In genomic region chr1:156746716-156747631, GRCh38 we compare ENCODE assay signal across 8 cellular contexts. TPM values are rescaled to one million over a fixed set of nuclear protein-coding genes. Genes with fewer than 3 reads are reported as not detected.
DNase-seq lines count a peak whose midpoint lies in the region; ATAC-seq, FAIRE-seq and TF ChIP-seq lines count a peak whose summit lies in the region.

No MANE protein-coding gene starts in this region.

- H3K4me1 ChIP-seq in K562 (replicated peaks in 1 of 2; ENCODE audit: control insufficient read depth in 2 of 2, insufficient read depth in 2 of 2, low read length in 2 of 2): peaks cover 39 to 50% of the 10 kb centered on the region in 2 experiments

- POLR2A ChIA-PET in K562 (lab: Yijun Ruan, JAX): interaction anchor here (0.6 to 1.7 kb wide), 5 partner anchors 16 to 149 kb away, joined by 3 to 4 read pairs (median 3); partner anchors contain the start of gene PRCC

- no peaks in the 10 kb centered on the region for H3K27me3 ChIP-seq in GM06990 (replicated peaks; ENCODE audit: control insufficient read depth, insufficient read depth, low read length)
- no peaks in the 10 kb centered on the region for H3K27me3 ChIP-seq in K562 (ENCODE audit: control insufficient read depth in 2 of 2, insufficient read depth in 2 of 2, low read length in 2 of 2)

- in situ Hi-C loops in K562 (cut with MboI): loop anchor here (25.0 kb wide), 1 partner anchor 1435 kb away; the partner anchor contains the start of genes FDPS, PKLR and RUSC1

- CTCF ChIA-PET in K562 (lab: Yijun Ruan, JAX; ENCODE audit: low intra/inter-chr PET ratio): no interaction called here

- 0 out of 2 replicates have a peak, but pooled peaks have one; percentile 6 for TF ChIP-seq EP300 in K562 (IDR thresholded peaks at IDR 0.05; ENCODE audit: low read length)

- H3K27ac Mint-ChIP-seq in progenitor cell of endocrine pancreas: peak overlapping the region; percentile 100

- H3K9me1 ChIP-seq in K562 (ENCODE audit: control insufficient read depth, insufficient read depth, low read length): no peaks in the 10 kb centered on the region

- peak overlapping the region; percentile 86 for H3K4me3 Mint-ChIP-seq in progenitor cell of endocrine pancreas (ENCODE audit: low read depth)

- 2% methylated on average over 17 of the region's 30 CpGs for WGBS in K562 (ENCODE audit: insufficient coverage, low coverage, missing lambda C conversion rate)

- H3K27me3 Mint-ChIP-seq in progenitor cell of endocrine pancreas: no peaks in the 10 kb centered on the region

- peaks cover 14% of the 10 kb centered on the region for H3K36me3 ChIP-seq in GM06990 (ENCODE audit: control insufficient read depth, insufficient read depth, low read length)
- H3K36me3 ChIP-seq in K562 (ENCODE audit: control insufficient read depth, insufficient read depth, low read length): peaks cover 72% of the 10 kb centered on the region

- ATAC-seq in SK-N-SH treated with all-trans-retinoic acid at 6 μM for 48 hours (peak; percentile 64), K562 (peak; percentile 56), HG02938 (IDR thresholded peaks at IDR 0.05; ENCODE audit: unreplicated experiment) (no peak)

- H3K4me3 ChIP-seq in GM06990 (replicated peaks; ENCODE audit: low read depth, low read length): peak overlapping the region; percentile 93
- peak overlapping the region; percentile 95 for H3K4me3 ChIP-seq in K562

- DNase-seq in GM06990 (ENCODE audit: extremely low read depth, insufficient read length) (peak; percentile 48), NAMALWA (ENCODE audit: low spot score) (peak; percentile 61), K562 (ENCODE audit: extremely low read depth in 1 of 4, low spot score in 3 of 4) (peak; percentile 85 to 92 (median 88)), hepatic stellate cell (ENCODE audit: low spot score) (peak; percentile 99), progenitor cell of endocrine pancreas (ENCODE audit: low spot score, unreplicated experiment) (peak; percentile 80)
- DNase-seq in activated CD4-positive, CD25-positive, alpha-beta regulatory T cell treated with anti-CD3 and anti-CD28 coated beads, Interleukin-2, amount 50 U/mL, for 72 hours: no peak

- H3K9me3 Mint-ChIP-seq in progenitor cell of endocrine pancreas (ENCODE audit: low read depth): no peaks in the 10 kb centered on the region

- H4K20me1 ChIP-seq in K562 (replicated peaks; ENCODE audit: control insufficient read depth, insufficient read depth, low read length): peaks cover 26% of the 10 kb centered on the region

- H3K79me2 ChIP-seq in K562 (ENCODE audit: control insufficient read depth, insufficient read depth, low read length): peaks cover 81% of the 10 kb centered on the region

- TF ChIP-seq CTCF in GM06990 (IDR thresholded peaks at IDR 0.05; ENCODE audit: insufficient read depth, low read length, poor library complexity, severe bottlenecking) (peak; percentile 23), K562 (IDR thresholded peaks at IDR 0.05 in 2 of 3, conservative IDR thresholded peaks at IDR 0.05 in 1 of 3; ENCODE audit: insufficient read depth in 2 of 3, low read depth in 1 of 3, low read length in 3 of 3) (peak; percentile 33 to 48 (median 37); a peak in 5 of 6 replicates), progenitor cell of endocrine pancreas (IDR thresholded peaks at IDR 0.05; ENCODE audit: unreplicated experiment) (peak; percentile 48)

- H3K9ac ChIP-seq in K562 (ENCODE audit: insufficient read depth in 1 of 2, low read depth in 2 of 2, low read length in 2 of 2): peak overlapping the region; percentile 94 to 96

- peaks cover 9% of the 10 kb centered on the region for H3K36me3 Mint-ChIP-seq in progenitor cell of endocrine pancreas (ENCODE audit: insufficient read depth)

- H3K4me1 Mint-ChIP-seq in progenitor cell of endocrine pancreas (ENCODE audit: low read depth): peaks cover 51% of the 10 kb centered on the region

- no peak for FAIRE-seq in K562 (lab: Jason Lieb, UNC)

- H3K4me2 ChIP-seq in K562 (ENCODE audit: insufficient read depth, low read length): peak overlapping the region; percentile 97

- no peak for TF ChIP-seq RAD21 in K562 (CRISPR knock-in tag; conservative IDR thresholded peaks at IDR 0.05 in 1 of 2, IDR thresholded peaks at IDR 0.05 in 1 of 2)

- H2AFZ ChIP-seq in K562 (ENCODE audit: low read depth, low read length): no peak overlapping the region; the same call in 1 of the 2 replicates

- BruUV-seq in K562 (replicated peaks; lab: Mats Ljungman, UMichigan): no TSS peak

- peak; percentile 61; the same call in 1 of the 2 replicates for TF ChIP-seq POLR2A in K562 (conservative IDR thresholded peaks at IDR 0.05)

- H3K27ac ChIP-seq in K562 (ENCODE audit: extremely low read depth, low read depth, low read length): peak overlapping the region; percentile 97

- intact Hi-C loops in K562 (cut with micrococcal nuclease): no loop called here

- H3K9me3 ChIP-seq in K562 (replicated peaks; ENCODE audit: control insufficient read depth, insufficient read depth, low read depth, low read length): no peaks in the 10 kb centered on the region

RNA-seq across cellular contexts. Expression of gene HDGF, which starts 4.5 kb away (rescaled TPM):
- total RNA-seq in K562 (2011; cell fraction: chromatin; rRNA removed; ENCODE audit: low replicate concordance): 54.5 and 99.5 TPM in 2 replicates
- 73.4 and 78.6 TPM in 2 replicates for total RNA-seq in K562 (2011; cell fraction: nucleolus; rRNA removed)
- 87.7 and 114 TPM in 2 replicates for total RNA-seq in K562 (2011; cell fraction: nucleoplasm; rRNA removed)
- total RNA-seq in K562 (2014; rRNA removed): 470 and 501 TPM in 2 replicates
- 400 and 403 TPM in 2 replicates for total RNA-seq in K562 (2014; rRNA removed; fragmentation: Illumina TruSeq; extraction: Trizol)
- 392 and 404 TPM in 2 replicates for total RNA-seq in K562 (2015; rRNA removed; fragmentation: Illumina TruSeq; extraction: Trizol)
- 390 and 425 TPM in 2 replicates for total RNA-seq in K562 (2021)
- 224 and 310 TPM in 2 replicates for polyA plus RNA-seq in K562 (2011; rRNA removed)
- 174 and 175 TPM in 2 replicates for polyA plus RNA-seq in K562 (2011; cell fraction: cytosol; rRNA removed)
- 182 and 185 TPM in 2 replicates for polyA plus RNA-seq in K562 (2011; cell fraction: nucleus; rRNA removed)
- 190 and 267 TPM in 2 replicates for polyA plus RNA-seq in K562 (2012)
- polyA plus RNA-seq in K562 (2014; fragmentation: Illumina TruSeq; extraction: Trizol): 507 and 601 TPM in 2 replicates
- 10 to 100 TPM; 38.8 to 41.8 TPM for polyA plus RNA-seq in K562 (2014; fragmentation: Nextera tagmentation; extraction: Ambion mirVana)
- 358 and 372 TPM in 2 replicates for polyA plus RNA-seq in K562 (2014; rRNA removed)
- polyA minus RNA-seq in K562 (2011; rRNA and poly(A)+ RNA removed): 142 and 177 TPM in 2 replicates
- 120 and 140 TPM in 2 replicates for polyA minus RNA-seq in K562 (2011; cell fraction: cytosol; rRNA and poly(A)+ RNA removed)
- 33.7 and 57.2 TPM in 2 replicates for polyA minus RNA-seq in K562 (2011; cell fraction: nucleus; rRNA and poly(A)+ RNA removed)
- 280 and 288 TPM in 2 replicates for total RNA-seq in progenitor cell of endocrine pancreas

RNA-seq across cellular contexts. Expression of gene MRPL24, which starts 6.1 kb away (rescaled TPM):
- 8.3 and 22.8 TPM in 2 replicates for total RNA-seq in K562 (2011; cell fraction: chromatin; rRNA removed; ENCODE audit: low replicate concordance)
- 18.7 and 20.3 TPM in 2 replicates for total RNA-seq in K562 (2011; cell fraction: nucleolus; rRNA removed)
- 15.8 and 16.2 TPM in 2 replicates for total RNA-seq in K562 (2011; cell fraction: nucleoplasm; rRNA removed)
- total RNA-seq in K562 (2014; rRNA removed): 103 and 134 TPM in 2 replicates
- total RNA-seq in K562 (2014; rRNA removed; fragmentation: Illumina TruSeq; extraction: Trizol): 91.6 and 91.8 TPM in 2 replicates
- 105 and 113 TPM in 2 replicates for total RNA-seq in K562 (2015; rRNA removed; fragmentation: Illumina TruSeq; extraction: Trizol)
- total RNA-seq in K562 (2021): 74.0 and 74.3 TPM in 2 replicates
- 97.5 and 101 TPM in 2 replicates for polyA plus RNA-seq in K562 (2011; rRNA removed)
- 66.6 and 77.0 TPM in 2 replicates for polyA plus RNA-seq in K562 (2011; cell fraction: cytosol; rRNA removed)
- polyA plus RNA-seq in K562 (2011; cell fraction: nucleus; rRNA removed): 59.6 and 61.8 TPM in 2 replicates
- 90.5 and 117 TPM in 2 replicates for polyA plus RNA-seq in K562 (2012)
- 153 and 163 TPM in 2 replicates for polyA plus RNA-seq in K562 (2014; fragmentation: Illumina TruSeq; extraction: Trizol)
- polyA plus RNA-seq in K562 (2014; fragmentation: Nextera tagmentation; extraction: Ambion mirVana): 100 to 1,000 TPM; 206 to 267 TPM
- polyA plus RNA-seq in K562 (2014; rRNA removed): 115 and 141 TPM in 2 replicates
- 43.9 and 56.9 TPM in 2 replicates for polyA minus RNA-seq in K562 (2011; rRNA and poly(A)+ RNA removed)
- polyA minus RNA-seq in K562 (2011; cell fraction: cytosol; rRNA and poly(A)+ RNA removed): 23.8 and 27.5 TPM in 2 replicates
- polyA minus RNA-seq in K562 (2011; cell fraction: nucleus; rRNA and poly(A)+ RNA removed): 9.4 and 12.0 TPM in 2 replicates
- total RNA-seq in progenitor cell of endocrine pancreas: 35.9 and 43.2 TPM in 2 replicates

RNA-seq across cellular contexts. Expression of gene ISG20L2, which starts 18.4 kb away (rescaled TPM):
- total RNA-seq in K562 (2011; cell fraction: chromatin; rRNA removed; ENCODE audit: low replicate concordance): 62.5 and 90.4 TPM in 2 replicates
- total RNA-seq in K562 (2011; cell fraction: nucleolus; rRNA removed): 49.1 and 64.9 TPM in 2 replicates
- total RNA-seq in K562 (2011; cell fraction: nucleoplasm; rRNA removed): 55.7 and 64.4 TPM in 2 replicates
- 34.3 and 40.7 TPM in 2 replicates for total RNA-seq in K562 (2014; rRNA removed)
- 57.7 and 59.6 TPM in 2 replicates for total RNA-seq in K562 (2014; rRNA removed; fragmentation: Illumina TruSeq; extraction: Trizol)
- 52.6 and 53.3 TPM in 2 replicates for total RNA-seq in K562 (2015; rRNA removed; fragmentation: Illumina TruSeq; extraction: Trizol)
- total RNA-seq in K562 (2021): 46.3 and 50.3 TPM in 2 replicates
- 59.5 and 63.8 TPM in 2 replicates for polyA plus RNA-seq in K562 (2011; rRNA removed)
- polyA plus RNA-seq in K562 (2011; cell fraction: cytosol; rRNA removed): 60.2 and 77.5 TPM in 2 replicates
- polyA plus RNA-seq in K562 (2011; cell fraction: nucleus; rRNA removed): 23.1 and 28.0 TPM in 2 replicates
- 45.7 and 45.9 TPM in 2 replicates for polyA plus RNA-seq in K562 (2012)
- 100 and 130 TPM in 2 replicates for polyA plus RNA-seq in K562 (2014; fragmentation: Illumina TruSeq; extraction: Trizol)
- 10 to 100 TPM; 21.3 to 50.3 TPM for polyA plus RNA-seq in K562 (2014; fragmentation: Nextera tagmentation; extraction: Ambion mirVana)
- 41.5 and 50.9 TPM in 2 replicates for polyA plus RNA-seq in K562 (2014; rRNA removed)
- polyA minus RNA-seq in K562 (2011; rRNA and poly(A)+ RNA removed): 52.8 and 62.8 TPM in 2 replicates
- polyA minus RNA-seq in K562 (2011; cell fraction: cytosol; rRNA and poly(A)+ RNA removed): 23.6 and 28.9 TPM in 2 replicates
- polyA minus RNA-seq in K562 (2011; cell fraction: nucleus; rRNA and poly(A)+ RNA removed): 21.1 and 35.4 TPM in 2 replicates
- 36.9 and 38.9 TPM in 2 replicates for total RNA-seq in progenitor cell of endocrine pancreas

RNA-seq across cellular contexts. Expression of gene METTL25B, which starts 18.7 kb away (rescaled TPM):
- total RNA-seq in K562 (2011; cell fraction: chromatin; rRNA removed; ENCODE audit: low replicate concordance): 50.1 and 117 TPM in 2 replicates
- total RNA-seq in K562 (2011; cell fraction: nucleolus; rRNA removed): 103 and 114 TPM in 2 replicates
- total RNA-seq in K562 (2011; cell fraction: nucleoplasm; rRNA removed): 74.6 and 83.1 TPM in 2 replicates
- total RNA-seq in K562 (2014; rRNA removed) (33.1 and 39.1 TPM in 2 replicates), K562 (2014; rRNA removed; fragmentation: Illumina TruSeq; extraction: Trizol) (17.8 and 26.3 TPM in 2 replicates), K562 (2015; rRNA removed; fragmentation: Illumina TruSeq; extraction: Trizol) (27.0 and 30.3 TPM in 2 replicates), K562 (2021) (46.3 and 48.3 TPM in 2 replicates), progenitor cell of endocrine pancreas (40.0 and 42.4 TPM in 2 replicates)
- polyA plus RNA-seq in K562 (2011; rRNA removed) (37.1 and 46.1 TPM in 2 replicates), K562 (2014; fragmentation: Illumina TruSeq; extraction: Trizol) (33.9 and 37.7 TPM in 2 replicates), K562 (2014; fragmentation: Nextera tagmentation; extraction: Ambion mirVana) (10 to 100 TPM in 1 of 2 experiments, 1 to 10 TPM in 1; 7.7 to 13.2 TPM), K562 (2014; rRNA removed) (41.8 and 57.4 TPM in 2 replicates)
- polyA plus RNA-seq in K562 (2011; cell fraction: cytosol; rRNA removed): 44.7 and 53.0 TPM in 2 replicates
- polyA plus RNA-seq in K562 (2011; cell fraction: nucleus; rRNA removed): 79.3 and 98.8 TPM in 2 replicates
- 34.9 and 66.4 TPM in 2 replicates for polyA plus RNA-seq in K562 (2012)
- 17.4 and 21.8 TPM in 2 replicates for polyA minus RNA-seq in K562 (2011; rRNA and poly(A)+ RNA removed)
- polyA minus RNA-seq in K562 (2011; cell fraction: cytosol; rRNA and poly(A)+ RNA removed): 20.6 and 27.1 TPM in 2 replicates
- polyA minus RNA-seq in K562 (2011; cell fraction: nucleus; rRNA and poly(A)+ RNA removed): 25.0 and 34.1 TPM in 2 replicates

RNA-seq across cellular contexts. Expression of gene PRCC, which starts 20.4 kb away (rescaled TPM):
- total RNA-seq in K562 (2011; cell fraction: chromatin; rRNA removed; ENCODE audit: low replicate concordance): 111 and 116 TPM in 2 replicates
- total RNA-seq in K562 (2011; cell fraction: nucleolus; rRNA removed): 71.5 and 89.1 TPM in 2 replicates
- 86.8 and 90.6 TPM in 2 replicates for total RNA-seq in K562 (2011; cell fraction: nucleoplasm; rRNA removed)
- total RNA-seq in K562 (2014; rRNA removed) (51.0 and 86.2 TPM in 2 replicates), K562 (2014; rRNA removed; fragmentation: Illumina TruSeq; extraction: Trizol) (32.1 and 35.1 TPM in 2 replicates), K562 (2015; rRNA removed; fragmentation: Illumina TruSeq; extraction: Trizol) (35.8 and 41.1 TPM in 2 replicates), K562 (2021) (85.3 and 89.5 TPM in 2 replicates), progenitor cell of endocrine pancreas (93.2 TPM in 2 replicates)
- polyA plus RNA-seq in K562 (2011; rRNA removed) (38.8 and 70.2 TPM in 2 replicates), K562 (2014; fragmentation: Illumina TruSeq; extraction: Trizol) (133 and 201 TPM in 2 replicates), K562 (2014; fragmentation: Nextera tagmentation; extraction: Ambion mirVana) (10 to 100 TPM; 23.9 to 25.5 TPM), K562 (2014; rRNA removed) (53.6 and 68.0 TPM in 2 replicates)
- polyA plus RNA-seq in K562 (2011; cell fraction: cytosol; rRNA removed): 75.7 and 85.5 TPM in 2 replicates
- polyA plus RNA-seq in K562 (2011; cell fraction: nucleus; rRNA removed): 64.3 and 89.5 TPM in 2 replicates
- polyA plus RNA-seq in K562 (2012): 58.6 and 81.0 TPM in 2 replicates
- polyA minus RNA-seq in K562 (2011; rRNA and poly(A)+ RNA removed): 66.4 and 76.9 TPM in 2 replicates
- 41.1 and 58.4 TPM in 2 replicates for polyA minus RNA-seq in K562 (2011; cell fraction: cytosol; rRNA and poly(A)+ RNA removed)
- 21.8 and 33.0 TPM in 2 replicates for polyA minus RNA-seq in K562 (2011; cell fraction: nucleus; rRNA and poly(A)+ RNA removed)
